Comparison of ENCODE assay signal across 18 cellular contexts in genomic region chr2:85794038-85794441, GRCh38. TPM values are rescaled to one million over a fixed set of nuclear protein-coding genes. Genes with fewer than 3 reads are reported as not detected.
DNase-seq lines count a peak whose midpoint lies in the region; ATAC-seq and TF ChIP-seq lines count a peak whose summit lies in the region.
"Had no signal": no experiment of that assay in that cellular context is flagged by ENCODE, and none has a peak within 500 bp of the region (broad histone marks: within the 10 kb centered on the region; RNA-seq: fewer than 3 reads in every experiment).

No MANE protein-coding gene starts in this region.

- DNase-seq in globus pallidus (ENCODE audit: low spot score) (peak; percentile 84), ovary (no peak), uterus (no peak), T-helper 1 cell (no peak), HuH-7.5 (ENCODE audit: low spot score) (no peak), mucosa of descending colon (no peak)
- DNase-seq: activated CD4-positive, alpha-beta T cell treated with anti-CD3 and anti-CD28 coated beads for 48 hours; activated gamma-delta T cell; foreskin keratinocyte; MG63; NCI-H1436 treated with DMSO at 0.1 percent for 48 hours; NCI-H526 treated with DMSO at 0.1 percent for 48 hours; testis had no signal

- no peak for TF ChIP-seq EP300 in ovary (IDR thresholded peaks at IDR 0.05)

- peaks cover 44% of the 10 kb centered on the region for H3K4me1 ChIP-seq in ovary (ENCODE audit: insufficient read depth)
- peaks cover 5 to 42% of the 10 kb centered on the region in 2 donors for H3K4me1 ChIP-seq in uterus
- no peaks in the 10 kb centered on the region for H3K4me1 ChIP-seq in mucosa of descending colon (ENCODE audit: low read depth)

- TF ChIP-seq POLR2A in ovary (IDR thresholded peaks at IDR 0.05) (no peak), uterus (IDR thresholded peaks at IDR 0.05) (no peak)

- no peak overlapping the region for H3K4me3 ChIP-seq in ovary
- H3K4me3 ChIP-seq in uterus: no peak overlapping the region
- no peak overlapping the region for H3K4me3 ChIP-seq in mucosa of descending colon
- H3K4me3 ChIP-seq: cardiac muscle cell, MG63, testis had no signal

- H3K27ac ChIP-seq in angular gyrus (ENCODE audit: low read depth, low read length) (peak overlapping the region; percentile 92), ovary (peak overlapping the region; percentile 27 to 69), uterus (peak overlapping the region; percentile 84 to 91)
- H3K27ac ChIP-seq: cardiac muscle cell, epithelial cell of prostate, foreskin keratinocyte, HL-60, neutrophil had no signal

- no peak for ATAC-seq in mucosa of descending colon
- ATAC-seq: foreskin keratinocyte had no signal

- H3K36me3 ChIP-seq in ovary: no peaks in the 10 kb centered on the region
- no peaks in the 10 kb centered on the region for H3K36me3 ChIP-seq in uterus
- H3K36me3 ChIP-seq in mucosa of descending colon (ENCODE audit: low read depth): no peaks in the 10 kb centered on the region
- H3K36me3 ChIP-seq: cardiac muscle cell, neutrophil had no signal

- TF ChIP-seq CTCF in ovary (IDR thresholded peaks at IDR 0.05) (no peak), uterus (IDR thresholded peaks at IDR 0.05) (no peak), mucosa of descending colon (IDR thresholded peaks at IDR 0.05) (no peak)

- intact Hi-C loops in ovary (cut with DNase I): no loop called here
- intact Hi-C loops in uterus (cut with DNase I; ENCODE audit: low total_unique reads): no loop called here
- intact Hi-C loops in mucosa of descending colon (cut with DNase I, micrococcal nuclease): no loop called here

- H3K9me3 ChIP-seq in ovary: no peaks in the 10 kb centered on the region
- no peaks in the 10 kb centered on the region for H3K9me3 ChIP-seq in uterus
- no peaks in the 10 kb centered on the region for H3K9me3 ChIP-seq in mucosa of descending colon
- H3K9me3 ChIP-seq: MG63, neutrophil, testis had no signal

- 89 to 92% (median 92%) methylated on average over 3 of the region's 3 CpGs for WGBS in ovary, 3 donors

- no peaks in the 10 kb centered on the region for H3K27me3 ChIP-seq in ovary
- H3K27me3 ChIP-seq in uterus: no peaks in the 10 kb centered on the region
- H3K27me3 ChIP-seq: cardiac muscle cell, MG63, neutrophil, testis had no signal

RNA-seq across cellular contexts. Expression of gene ATOH8, which starts 40.2 kb away (rescaled TPM):
- total RNA-seq in ovary (10 to 100 TPM; 10.7 to 37.7 (median 29.6) TPM), uterus (10 to 100 TPM; 13.2 to 83.0 (median 45.3) TPM), mucosa of descending colon (1 to 10 TPM; 1.9 to 8.7 (median 2.8) TPM)
- 10 to 100 TPM in 1 of 2 donors, 1 to 10 TPM in 1; 9.4 to 37.3 TPM for polyA plus RNA-seq in ovary
- total RNA-seq: foreskin keratinocyte had no signal
- polyA plus RNA-seq: foreskin keratinocyte had no signal
